In the genomic region with DNA sequence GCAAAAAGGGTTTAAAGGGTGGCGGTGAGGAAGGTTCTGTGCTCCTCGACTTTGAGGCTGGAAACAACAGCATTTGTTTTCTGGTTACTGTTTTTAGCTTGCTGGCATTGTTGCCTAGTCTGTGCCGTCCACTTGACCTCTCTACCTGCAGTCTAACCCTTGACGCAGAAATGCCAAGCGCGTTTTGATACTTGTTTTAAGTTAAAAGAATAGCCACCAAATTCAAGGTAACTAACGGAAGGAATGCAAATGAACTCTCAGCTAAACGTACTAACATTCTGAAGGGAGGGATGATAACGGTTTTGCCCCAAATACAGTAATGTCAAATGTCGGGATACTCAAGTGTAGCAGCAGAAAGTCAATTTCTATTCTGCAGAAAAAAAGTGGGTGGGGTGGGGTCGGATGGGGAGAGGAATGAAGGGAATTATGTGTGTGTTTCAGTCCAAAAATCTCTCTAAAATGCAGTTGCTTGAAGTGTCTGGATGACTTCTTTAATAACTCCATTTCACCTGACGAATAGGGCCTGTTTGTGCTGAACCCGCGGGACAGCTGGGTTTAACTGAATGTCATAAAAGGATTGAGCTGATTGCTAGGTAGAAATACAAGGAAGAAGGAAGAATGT, we compare ENCODE assay signal across 17 cellular contexts. TPM values are rescaled to one million over a fixed set of nuclear protein-coding genes. Genes with fewer than 3 reads are reported as not detected.
DNase-seq lines count a peak whose midpoint lies in the region; ATAC-seq, FAIRE-seq and TF ChIP-seq lines count a peak whose summit lies in the region.
"Had no signal": no experiment of that assay in that cellular context is flagged by ENCODE, and none has a peak within 500 bp of the region (broad histone marks: within the 10 kb centered on the region; RNA-seq: fewer than 3 reads in every experiment).

No MANE protein-coding gene starts in this region.

- peak overlapping the region; percentile 81 to 92 (median 87) for H3K4me3 ChIP-seq in esophagus muscularis mucosa
- H3K4me3 ChIP-seq: PC-9 had no signal

- no peak overlapping the region for H2BK15ac ChIP-seq in H9 (ENCODE audit: low read depth, low read length)

- intact Hi-C loops in esophagus muscularis mucosa (cut with DNase I), result loop anchor here (5.0 kb wide), 1 partner anchor 340 kb away; no protein-coding TSS in a partner anchor

- no peaks in the 10 kb centered on the region for H3K79me2 ChIP-seq in H9 (ENCODE audit: insufficient read depth, low read length)

- no peak overlapping the region for H2AFZ ChIP-seq in H9 (ENCODE audit: low read length)
- H2AFZ ChIP-seq: PC-9 had no signal

- no peak overlapping the region for H3T11ph ChIP-seq in H9 (ENCODE audit: low read length)

- H4K91ac ChIP-seq in H9 (ENCODE audit: insufficient read length, low read depth, low read length), result no peak overlapping the region

- H3K9me3 ChIP-seq in H9 (ENCODE audit: control insufficient read depth, low read depth, low read length) (no peaks in the 10 kb centered on the region), T-helper 17 cell (ENCODE audit: control insufficient read depth, low read length, poor library complexity, severe bottlenecking) (peaks cover 5% of the 10 kb centered on the region), esophagus muscularis mucosa (no peaks in the 10 kb centered on the region)
- H3K9me3 ChIP-seq: BE2C had no signal

- TF ChIP-seq EP300 in esophagus muscularis mucosa (IDR thresholded peaks at IDR 0.05), result no peak

- H2BK5ac ChIP-seq in H9 (ENCODE audit: insufficient read length, low read length), result no peak overlapping the region

- no peak overlapping the region for H3K9ac ChIP-seq in H9 (ENCODE audit: extremely low read depth, insufficient read length, low read length)

- H3K4me1 Mint-ChIP-seq in H9 (peaks cover 33 to 48% of the 10 kb centered on the region in 2 experiments), T-helper 17 cell (peaks cover 9% of the 10 kb centered on the region), neural crest cell (peaks cover 48% of the 10 kb centered on the region)

- H3K27ac Mint-ChIP-seq in H9 (no peak overlapping the region), T-helper 17 cell (peak overlapping the region; percentile 34), neural crest cell (ENCODE audit: unreplicated experiment) (no peak overlapping the region)

- no CpG with 5 or more reads among the region's 14 CpGs for WGBS in H9 (ENCODE audit: extremely low coverage, insufficient read length, low lambda C conversion rate)
- WGBS in esophagus muscularis mucosa, result 15% methylated on average over 14 of the region's 14 CpGs

- H3K27me3 ChIP-seq in H9 (ENCODE audit: insufficient read depth, low read length) (peaks cover 55% of the 10 kb centered on the region), esophagus muscularis mucosa (peaks cover 0 to 59% (median 4%) of the 10 kb centered on the region in 4 donors)
- H3K27me3 ChIP-seq: BE2C had no signal

- no peak overlapping the region for H3K18ac ChIP-seq in H9 (ENCODE audit: insufficient read length, low read depth, low read length)

- H2AK5ac ChIP-seq in H9 (ENCODE audit: insufficient read length, low read length), result no peak overlapping the region

- peaks cover 3% of the 10 kb centered on the region for H4K20me1 ChIP-seq in H9 (ENCODE audit: control insufficient read depth, insufficient read depth, insufficient read length)

- peaks cover 76% of the 10 kb centered on the region for H3K27me3 Mint-ChIP-seq in H9 (ENCODE audit: low read depth)
- peaks cover 76% of the 10 kb centered on the region for H3K27me3 Mint-ChIP-seq in T-helper 17 cell
- peaks cover 77% of the 10 kb centered on the region for H3K27me3 Mint-ChIP-seq in neural crest cell (ENCODE audit: low read depth)

- no peak overlapping the region for H2BK12ac ChIP-seq in H9 (ENCODE audit: insufficient read length, low read depth, low read length)

- no peak overlapping the region for H3K27ac ChIP-seq in H9 (ENCODE audit: insufficient read length, low read depth, low read length)
- peak overlapping the region; percentile 92 to 97 (median 94) for H3K27ac ChIP-seq in esophagus muscularis mucosa (replicated peaks in 1 of 4)
- H3K27ac ChIP-seq: PC-9 had no signal

- H4K8ac ChIP-seq in H9 (replicated peaks; ENCODE audit: insufficient read length, low read depth, low read length), result no peak overlapping the region

- H3K36me3 ChIP-seq in esophagus muscularis mucosa, result peaks cover 0 to 7% (median 3%) of the 10 kb centered on the region in 4 donors

- H3K23ac ChIP-seq in H9 (ENCODE audit: insufficient read length, low read depth, low read length), result no peak overlapping the region

- no peak overlapping the region for H3K56ac ChIP-seq in H9 (ENCODE audit: insufficient read length, low read depth, low read length)

- FAIRE-seq in RCC 7860 (lab: Jason Lieb, UNC), result no peak

- H3K4ac ChIP-seq in H9 (ENCODE audit: low read depth, low read length), result no peak overlapping the region

- H3K4me3 Mint-ChIP-seq in H9 (peak overlapping the region in 1 of 2 experiments; percentile 74; a peak in 2 of 5 replicates), T-helper 17 cell (peak overlapping the region; percentile 0), neural crest cell (peak overlapping the region; percentile 28)

- no peaks in the 10 kb centered on the region for H3K36me3 Mint-ChIP-seq in H9 (ENCODE audit: insufficient read depth in 1 of 3, low read depth in 3 of 3)
- peaks cover 5% of the 10 kb centered on the region for H3K36me3 Mint-ChIP-seq in T-helper 17 cell (ENCODE audit: low read depth)
- peaks cover 2% of the 10 kb centered on the region for H3K36me3 Mint-ChIP-seq in neural crest cell (ENCODE audit: low read depth)

- DNase-seq in H9, result no peak
- DNase-seq in T-helper 17 cell, result no peak
- DNase-seq in esophagus muscularis mucosa (ENCODE audit: extremely low spot score), result no peak
- DNase-seq in neural crest cell (ENCODE audit: low read depth, low spot score), result no peak
- DNase-seq in RCC 7860 (ENCODE audit: low spot score), result no peak
- DNase-seq in NCI-H2196 treated with DMSO at 0.1 percent for 48 hours (lab: John Stamatoyannopoulos, UW; ENCODE audit: unreplicated experiment), result no peak
- DNase-seq in globus pallidus (ENCODE audit: low spot score), result no peak
- DNase-seq in NCI-H1092 treated with DMSO at 0.1 percent for 48 hours (lab: John Stamatoyannopoulos, UW), result no peak
- DNase-seq: BE2C; CD4-positive, alpha-beta memory T cell; HCEC 1CT; IMR-90; NCI-H146; NCI-H2081 treated with DMSO at 0.1 percent for 48 hours; NCI-H226; NCI-H748 treated with DMSO at 0.1 percent for 48 hours; PC-9 had no signal

- TF ChIP-seq POLR2A in esophagus muscularis mucosa (IDR thresholded peaks at IDR 0.05; ENCODE audit: low read depth), result no peak

- peak overlapping the region; percentile 61 for H3K4me2 ChIP-seq in H9 (ENCODE audit: insufficient read depth, insufficient read length, low read length)
- H3K4me2 ChIP-seq: PC-9 had no signal

- peaks cover 11% of the 10 kb centered on the region for H3K23me2 ChIP-seq in H9 (ENCODE audit: insufficient read length, low read depth, low read length, poor library complexity, severe bottlenecking)

- H3K79me1 ChIP-seq in H9 (ENCODE audit: insufficient read depth, low read depth, low read length, poor library complexity, severe bottlenecking), result no peaks in the 10 kb centered on the region

- H3K9me3 Mint-ChIP-seq in H9 (peaks cover 0 to 3% of the 10 kb centered on the region in 2 experiments; a peak in 1 of 5 replicates), neural crest cell (no peaks in the 10 kb centered on the region)

- ATAC-seq in T-helper 17 cell, result no peak

- TF ChIP-seq CTCF in H9 (conservative IDR thresholded peaks at IDR 0.05) (no peak), esophagus muscularis mucosa (IDR thresholded peaks at IDR 0.05) (no peak), neural crest cell (conservative IDR thresholded peaks at IDR 0.05) (no peak)

- H2BK20ac ChIP-seq in H9 (ENCODE audit: low read depth, low read length, poor library complexity, severe bottlenecking), result no peak overlapping the region

- H3K4me1 ChIP-seq in H9 (ENCODE audit: insufficient read depth, low read length) (no peaks in the 10 kb centered on the region; the same call in 1 of the 2 replicates), esophagus muscularis mucosa (peaks cover 16 to 54% (median 35%) of the 10 kb centered on the region in 4 donors)

- H4K5ac ChIP-seq in H9 (ENCODE audit: insufficient read length, low read depth, low read length), result no peak overlapping the region

- H2BK120ac ChIP-seq in H9 (ENCODE audit: low read depth, low read length, poor library complexity, severe bottlenecking), result no peak overlapping the region

- H3K14ac ChIP-seq in H9 (ENCODE audit: insufficient read depth, low read length), result no peak overlapping the region

RNA-seq across cellular contexts. Expression of a gene that starts 3.4 kb away (rescaled TPM):
- total RNA-seq in H9 (2021) (0.09 TPM in 1 of 2 replicates, not detected in the other), T-helper 17 cell (under 1 TPM in 1 of 2 donors, not detected in 1; 0.12 TPM), esophagus muscularis mucosa (100 to 1,000 TPM in 1 of 4 donors, 10 to 100 TPM in 3; 48.2 to 115 (median 75.4) TPM), neural crest cell (19.2 and 21.1 TPM in 2 replicates)
- total RNA-seq: CD4-positive, alpha-beta memory T cell had no signal

Comparison
In these comparisons a context has a peak if more than half of its experiments do, and no peak if none do; other contexts are left out.
1. RNA of a gene that starts 3.4 kb away (total RNA-seq): 48.2 to 115 TPM in esophagus muscularis mucosa and 19.2 to 21.1 TPM in neural crest cell; 0.12 TPM in T-helper 17 cell and 0.09 TPM in H9; every median in the first group is over 10 times any median in the second.